8 cellular contexts compared by ENCODE assay signal in the genomic region with DNA sequence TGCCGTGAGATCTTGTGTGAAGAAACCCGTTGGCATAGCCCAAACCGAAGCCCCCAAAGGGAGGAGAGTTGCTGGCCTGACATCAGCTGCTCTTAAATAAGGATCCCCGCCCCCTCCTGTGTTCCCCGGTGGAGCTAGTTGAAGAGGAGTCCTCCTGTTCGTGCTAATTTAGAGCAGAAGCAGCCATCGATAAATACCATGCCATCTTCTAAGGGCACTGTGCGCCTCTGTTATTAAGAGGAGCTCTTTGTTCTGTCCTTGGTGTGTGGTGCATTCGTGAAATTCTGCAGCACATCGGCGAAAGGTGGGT. TPM values are rescaled to one million over a fixed set of nuclear protein-coding genes. Genes with fewer than 3 reads are reported as not detected.
DNase-seq lines count a peak whose midpoint lies in the region; ATAC-seq, FAIRE-seq and TF ChIP-seq lines count a peak whose summit lies in the region.

No MANE protein-coding gene starts in this region.

- H3K27ac ChIP-seq in HepG2 (ENCODE audit: extremely low read length, insufficient read depth, low read length) (peak overlapping the region; percentile 87), stomach (peak overlapping the region; percentile 86 to 94 (median 91))

- DNase-seq in NCI-H2171 (lab: John Stamatoyannopoulos, UW), result peak; percentile 50
- DNase-seq in NCI-H2171 treated with DMSO at 0.1 percent for 48 hours (lab: John Stamatoyannopoulos, UW), result no peak
- DNase-seq in NCI-H526 treated with DMSO at 0.1 percent for 48 hours (lab: John Stamatoyannopoulos, UW), result peak; percentile 69
- DNase-seq in cardiac fibroblast (ENCODE audit: low read depth in 2 of 2), result peak in 1 of 2 donors; percentile 51
- DNase-seq in HepG2 (ENCODE audit: low spot score), result no peak
- DNase-seq in stomach, result peak; percentile 28
- no peak for DNase-seq in 8988T

- CTCF ChIA-PET in HepG2 (lab: Yijun Ruan, JAX; ENCODE audit: low intra/inter-chr PET ratio, low total read pairs), result no interaction called here

- peak overlapping the region; percentile 96 to 97 for H3K4me3 ChIP-seq in cardiac fibroblast (replicated peaks in 1 of 2; ENCODE audit: low read depth in 2 of 2, low read length in 2 of 2)
- peak overlapping the region; percentile 88 to 97 (median 96) for H3K4me3 ChIP-seq in HepG2 (replicated peaks in 1 of 3; ENCODE audit: insufficient read depth in 1 of 3, low read depth in 2 of 3, low read length in 3 of 3)
- H3K4me3 ChIP-seq in stomach, result peak overlapping the region; percentile 77 to 94 (median 87)

- H3K4me1 ChIP-seq in HepG2 (ENCODE audit: insufficient read depth, low read length) (peaks cover 18% of the 10 kb centered on the region), stomach (peaks cover 10 to 48% (median 34%) of the 10 kb centered on the region in 4 donors)

- BruUV-seq in HepG2 (replicated peaks; lab: Mats Ljungman, UMichigan), result TSS peak; percentile 65

- H3K9me3 ChIP-seq in HepG2 (ENCODE audit: low read length) (no peaks in the 10 kb centered on the region), stomach (no peaks in the 10 kb centered on the region)

- peak overlapping the region; percentile 82 for H3K9ac ChIP-seq in HepG2 (ENCODE audit: insufficient read depth, low read depth, low read length)

- TF ChIP-seq CTCF in cardiac fibroblast (IDR thresholded peaks at IDR 0.05; ENCODE audit: low read depth, low read length), result no peak
- no peak for TF ChIP-seq CTCF in HepG2 (CRISPR knock-in tag; IDR thresholded peaks at IDR 0.05)
- TF ChIP-seq CTCF in stomach (IDR thresholded peaks at IDR 0.05), result no peak

- H3K27me3 ChIP-seq in HepG2 (ENCODE audit: control insufficient read depth in 1 of 2, insufficient read depth in 2 of 2, low read length in 2 of 2) (no peaks in the 10 kb centered on the region; a peak in 1 of 5 replicates), stomach (no peaks in the 10 kb centered on the region)

- H3K36me3 ChIP-seq in HepG2 (replicated peaks in 1 of 2; ENCODE audit: control insufficient read depth in 1 of 2, insufficient read depth in 2 of 2, low read length in 2 of 2) (no peaks in the 10 kb centered on the region), stomach (no peaks in the 10 kb centered on the region)

- 0% methylated on average over 10 of the region's 11 CpGs for WGBS in HepG2 (ENCODE audit: low lambda C conversion rate)
- WGBS in stomach, 5 donors, result 1% methylated on average over 7 to 11 of the region's 11 CpGs

- no peak for TF ChIP-seq EP300 in HepG2 (IDR thresholded peaks at IDR 0.05; ENCODE audit: low read depth in 2 of 2, low read length in 2 of 2)
- TF ChIP-seq EP300 in HepG2 (CRISPR knock-in tag; IDR thresholded peaks at IDR 0.05; ENCODE audit: borderline replicate concordance), result no peak
- TF ChIP-seq EP300 in stomach (IDR thresholded peaks at IDR 0.05), result no peak

- peak; percentile 18 for ATAC-seq in HG02642 (IDR thresholded peaks at IDR 0.05; ENCODE audit: poor library complexity, unreplicated experiment)
- ATAC-seq in HepG2, result peak; percentile 41

- H3K4me2 ChIP-seq in HepG2 (ENCODE audit: low read depth, low read length), result peak overlapping the region; percentile 84

- FAIRE-seq in HepG2 (lab: Jason Lieb, UNC), result no peak

- H3K79me2 ChIP-seq in HepG2 (ENCODE audit: insufficient read depth, low read length), result peaks cover 48% of the 10 kb centered on the region

- in situ Hi-C loops in HepG2 (cut with HindIII; ENCODE audit: extremely low pct_ligation_motif_present, low pct_unique_long_range_greater_than_20kb), result loop anchor here (5.0 kb wide), 1 partner anchor 76 kb away; a partner anchor contains a TSS

- POLR2A ChIA-PET in HepG2 (lab: Yijun Ruan, JAX), result interaction anchor here (0.6 to 1.4 kb wide), 6 partner anchors 12 to 79 kb away, joined by 3 to 10 read pairs (median 4); a partner anchor contains a TSS

- no peak overlapping the region for H2AFZ ChIP-seq in HepG2 (ENCODE audit: low read length)

- intact Hi-C loops in HepG2 (cut with micrococcal nuclease; ENCODE audit: unreplicated experiment), result loop anchor here (10.0 kb wide), 1 partner anchor 158 kb away; no protein-coding TSS in a partner anchor
- intact Hi-C loops in stomach (cut with DNase I; ENCODE audit: low total_unique reads), result no loop called here

- TF ChIP-seq POLR2A in HepG2 (IDR thresholded peaks at IDR 0.05; ENCODE audit: insufficient read depth in 1 of 2, low read depth in 2 of 2, low read length in 2 of 2) (no peak), stomach (IDR thresholded peaks at IDR 0.05) (no peak)

- H4K20me1 ChIP-seq in HepG2 (ENCODE audit: insufficient read depth, low read length), result no peaks in the 10 kb centered on the region; the same call in 1 of the 2 replicates

- no peak for TF ChIP-seq RAD21 in HepG2 (CRISPR knock-in tag; IDR thresholded peaks at IDR 0.05)

TF ChIP-seq in HepG2, 621 proteins besides CTCF, POLR2A, EP300 and RAD21:
- TF ChIP-seq, protein P1, sequence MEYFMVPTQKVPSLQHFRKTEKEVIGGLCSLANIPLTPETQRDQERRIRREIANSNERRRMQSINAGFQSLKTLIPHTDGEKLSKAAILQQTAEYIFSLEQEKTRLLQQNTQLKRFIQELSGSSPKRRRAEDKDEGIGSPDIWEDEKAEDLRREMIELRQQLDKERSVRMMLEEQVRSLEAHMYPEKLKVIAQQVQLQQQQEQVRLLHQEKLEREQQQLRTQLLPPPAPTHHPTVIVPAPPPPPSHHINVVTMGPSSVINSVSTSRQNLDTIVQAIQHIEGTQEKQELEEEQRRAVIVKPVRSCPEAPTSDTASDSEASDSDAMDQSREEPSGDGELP (IDR thresholded peaks at IDR 0.05; ENCODE audit: borderline replicate concordance, low read depth), result 0 out of 2 replicates have a peak, but pooled peaks have one; percentile 29
- no peak for TF ChIP-seq ZNF17 (CRISPR knock-in tag; IDR thresholded peaks at IDR 0.05)
- no peak for TF ChIP-seq ZNF33B (CRISPR knock-in tag; IDR thresholded peaks at IDR 0.05)
- TF ChIP-seq RBM39 (IDR thresholded peaks at IDR 0.05; ENCODE audit: low read depth, low read length, poor library complexity, severe bottlenecking), result no peak
- TF ChIP-seq CREB1 (IDR thresholded peaks at IDR 0.05), result no peak
- TF ChIP-seq CREB1 (CRISPR knock-in tag; IDR thresholded peaks at IDR 0.05), result 0 out of 2 replicates have a peak, but pooled peaks have one; percentile 2
- TF ChIP-seq TARDBP (CRISPR knock-in tag; IDR thresholded peaks at IDR 0.05), result no peak
- 0 out of 2 replicates have a peak, but pooled peaks have one; percentile 6 for TF ChIP-seq ZBTB7B (CRISPR knock-in tag; IDR thresholded peaks at IDR 0.05)
- TF ChIP-seq ZC3H4 (CRISPR knock-in tag; IDR thresholded peaks at IDR 0.05; ENCODE audit: borderline replicate concordance), result no peak
TF ChIP-seq in HepG2: peak in this region for 3.

RNA-seq across cellular contexts. Expression of a gene that starts 0.9 kb away (rescaled TPM):
- total RNA-seq in HepG2 (2016; rRNA removed; fragmentation: Illumina TruSeq; extraction: Trizol) (34.4 and 43.2 TPM in 2 replicates), stomach (10 to 100 TPM; 12.5 to 55.9 (median 23.3) TPM)
- total RNA-seq in HepG2 (2016; cell fraction: cytosol; rRNA removed; fragmentation: Illumina TruSeq; extraction: Trizol; ENCODE audit: low read depth), result 17.0 and 25.3 TPM in 2 replicates
- total RNA-seq in HepG2 (2016; cell fraction: insoluble cytoplasmic fraction; rRNA removed; fragmentation: Illumina TruSeq; extraction: Trizol), result 31.5 and 39.5 TPM in 2 replicates
- total RNA-seq in HepG2 (2016; cell fraction: membrane; rRNA removed; fragmentation: Illumina TruSeq; extraction: Trizol), result 26.6 and 27.4 TPM in 2 replicates
- 28.3 and 29.2 TPM in 2 replicates for total RNA-seq in HepG2 (2016; cell fraction: nucleus; rRNA removed; fragmentation: Illumina TruSeq; extraction: Trizol)
- polyA plus RNA-seq in HepG2 (2011; rRNA removed) (12.5 and 16.2 TPM in 2 replicates), stomach (10 to 100 TPM in 1 of 3 donors, 1 to 10 TPM in 2; 8.4 to 21.7 (median 9.7) TPM)
- 10.7 and 12.2 TPM in 2 replicates for polyA plus RNA-seq in HepG2 (2011; cell fraction: cytosol; rRNA removed)
- polyA plus RNA-seq in HepG2 (2011; cell fraction: nucleus; rRNA removed), result 7.1 and 7.7 TPM in 2 replicates
- 12.6 and 18.5 TPM in 2 replicates for polyA plus RNA-seq in HepG2 (2012)
- polyA plus RNA-seq in HepG2 (2016; cell fraction: cytosol; fragmentation: Illumina TruSeq; extraction: Trizol; ENCODE audit: low read depth), result 14.4 and 24.4 TPM in 2 replicates
- 35.3 and 37.9 TPM in 2 replicates for polyA plus RNA-seq in HepG2 (2016; cell fraction: insoluble cytoplasmic fraction; fragmentation: Illumina TruSeq; extraction: Trizol; ENCODE audit: low read depth)
- polyA plus RNA-seq in HepG2 (2016; cell fraction: membrane; fragmentation: Illumina TruSeq; extraction: Trizol; ENCODE audit: low read depth), result 19.7 and 23.8 TPM in 2 replicates
- 24.6 and 27.7 TPM in 2 replicates for polyA plus RNA-seq in HepG2 (2016; cell fraction: nucleus; fragmentation: Illumina TruSeq; extraction: Trizol; ENCODE audit: insufficient read depth, low read depth)
- polyA minus RNA-seq in HepG2 (2011; rRNA and poly(A)+ RNA removed; ENCODE audit: low replicate concordance), result 7.3 and 10.3 TPM in 2 replicates
- 10.6 and 16.8 TPM in 2 replicates for polyA minus RNA-seq in HepG2 (2011; cell fraction: cytosol; rRNA and poly(A)+ RNA removed)
- polyA minus RNA-seq in HepG2 (2011; cell fraction: nucleus; rRNA and poly(A)+ RNA removed), result 22.9 and 29.7 TPM in 2 replicates

Comparison
In these comparisons a context has a peak if more than half of its experiments do, and no peak if none do; other contexts are left out.
1. DNase-seq: peak in NCI-H2171 (single experiment), NCI-H526 treated with DMSO at 0.1 percent for 48 hours (single experiment) and stomach (single experiment); none in NCI-H2171 treated with DMSO at 0.1 percent for 48 hours (single experiment), HepG2 (single experiment) and 8988T (single experiment).
2. Peak in every context shown above with its lines, with median percentiles within 50 percentile points of each other: H3K4me3 ChIP-seq.